ENCODE assay signal across 18 cellular contexts in the genomic region with DNA sequence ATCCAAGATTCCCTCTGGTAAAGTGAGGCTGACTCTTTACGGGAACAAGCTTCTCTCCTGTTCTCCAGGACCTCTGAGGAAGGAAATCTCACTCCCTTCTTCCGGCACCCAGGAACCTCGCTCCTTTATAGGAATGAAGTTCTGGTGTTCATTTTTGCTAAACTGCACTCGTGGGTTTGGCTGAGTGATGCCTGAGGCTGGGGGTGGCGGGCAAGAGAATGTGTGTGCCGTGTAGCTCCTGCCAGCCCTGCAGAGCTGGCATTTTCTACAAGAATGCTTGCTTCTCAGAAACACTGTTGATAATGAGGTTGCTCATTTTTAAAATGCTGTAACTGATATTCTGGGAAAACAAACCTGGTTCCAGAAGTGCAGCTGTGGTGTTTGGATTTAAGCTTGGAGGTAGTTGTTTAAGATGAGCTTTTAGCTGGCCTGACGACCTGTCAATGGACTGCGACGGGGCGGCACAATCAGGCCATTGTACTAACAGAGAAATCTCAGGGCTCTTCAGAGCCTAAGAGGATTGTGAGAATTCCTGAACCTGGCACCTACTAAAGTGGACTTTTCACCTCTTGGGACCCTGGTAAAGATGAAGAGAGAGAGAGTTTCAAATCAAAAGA.
DNase-seq lines count a peak whose midpoint lies in the region; ATAC-seq and TF ChIP-seq lines count a peak whose summit lies in the region.
"Had no signal": no experiment of that assay in that cellular context is flagged by ENCODE, and none has a peak within 500 bp of the region (broad histone marks: within the 10 kb centered on the region; RNA-seq: fewer than 3 reads in every experiment).

No MANE protein-coding gene starts in this region.

- H3K4me3 Mint-ChIP-seq in progenitor cell of endocrine pancreas (ENCODE audit: low read depth) = no peak overlapping the region
- H3K4me3 Mint-ChIP-seq: activated T-helper 17 cell treated with anti-CD3 and anti-CD28 coated beads, Interleukin-2, amount 50 U/mL, for 72 hours; CD14-positive monocyte; memory B cell had no signal

- ATAC-seq in GM19452 (IDR thresholded peaks at IDR 0.05; ENCODE audit: unreplicated experiment) (no peak), GM18861 (IDR thresholded peaks at IDR 0.05; ENCODE audit: unreplicated experiment) (no peak)
- ATAC-seq: activated T-helper 17 cell treated with anti-CD3 and anti-CD28 coated beads, Interleukin-2, amount 50 U/mL, for 72 hours; gastrocnemius medialis had no signal

- TF ChIP-seq CTCF in progenitor cell of endocrine pancreas (IDR thresholded peaks at IDR 0.05; ENCODE audit: unreplicated experiment) = no peak

- DNase-seq in DMS79 (lab: John Stamatoyannopoulos, UW) (peak; percentile 5), NCI-H69 (lab: John Stamatoyannopoulos, UW) (peak; percentile 25), fibroblast of gingiva (ENCODE audit: low read depth) (peak; percentile 41), progenitor cell of endocrine pancreas (ENCODE audit: low spot score, unreplicated experiment) (no peak), NCI-H446 treated with DMSO at 0.1 percent for 48 hours (lab: John Stamatoyannopoulos, UW) (no peak), NCI-H774 (lab: John Stamatoyannopoulos, UW) (no peak)
- DNase-seq: adrenal gland, DMS153, gastrocnemius medialis, H7, NCI-H524 treated with DMSO at 0.1 percent for 48 hours, Peyer's patch, small intestine had no signal

- H3K27ac Mint-ChIP-seq in progenitor cell of endocrine pancreas = peak overlapping the region; percentile 59
- H3K27ac Mint-ChIP-seq: activated T-helper 17 cell treated with anti-CD3 and anti-CD28 coated beads, Interleukin-2, amount 50 U/mL, for 72 hours; CD14-positive monocyte; memory B cell had no signal

- peaks cover 19% of the 10 kb centered on the region for H3K4me1 Mint-ChIP-seq in progenitor cell of endocrine pancreas (ENCODE audit: low read depth)
- H3K4me1 Mint-ChIP-seq: memory B cell had no signal

- no peaks in the 10 kb centered on the region for H3K27me3 Mint-ChIP-seq in progenitor cell of endocrine pancreas
- H3K27me3 Mint-ChIP-seq: activated T-helper 17 cell treated with anti-CD3 and anti-CD28 coated beads, Interleukin-2, amount 50 U/mL, for 72 hours had no signal

- no peaks in the 10 kb centered on the region for H3K9me3 Mint-ChIP-seq in progenitor cell of endocrine pancreas (ENCODE audit: low read depth)
- H3K9me3 Mint-ChIP-seq: CD14-positive monocyte had no signal

- H3K36me3 Mint-ChIP-seq in progenitor cell of endocrine pancreas (ENCODE audit: insufficient read depth) = no peaks in the 10 kb centered on the region
- H3K36me3 Mint-ChIP-seq: memory B cell had no signal

Comparison
In these comparisons a context has a peak if more than half of its experiments do, and no peak if none do; other contexts are left out.
1. DNase-seq: peak in DMS79 (single experiment), NCI-H69 (single experiment) and fibroblast of gingiva (single experiment); none in progenitor cell of endocrine pancreas (single experiment), NCI-H446 treated with DMSO at 0.1 percent for 48 hours (single experiment) and NCI-H774 (single experiment).